In the genomic region with DNA sequence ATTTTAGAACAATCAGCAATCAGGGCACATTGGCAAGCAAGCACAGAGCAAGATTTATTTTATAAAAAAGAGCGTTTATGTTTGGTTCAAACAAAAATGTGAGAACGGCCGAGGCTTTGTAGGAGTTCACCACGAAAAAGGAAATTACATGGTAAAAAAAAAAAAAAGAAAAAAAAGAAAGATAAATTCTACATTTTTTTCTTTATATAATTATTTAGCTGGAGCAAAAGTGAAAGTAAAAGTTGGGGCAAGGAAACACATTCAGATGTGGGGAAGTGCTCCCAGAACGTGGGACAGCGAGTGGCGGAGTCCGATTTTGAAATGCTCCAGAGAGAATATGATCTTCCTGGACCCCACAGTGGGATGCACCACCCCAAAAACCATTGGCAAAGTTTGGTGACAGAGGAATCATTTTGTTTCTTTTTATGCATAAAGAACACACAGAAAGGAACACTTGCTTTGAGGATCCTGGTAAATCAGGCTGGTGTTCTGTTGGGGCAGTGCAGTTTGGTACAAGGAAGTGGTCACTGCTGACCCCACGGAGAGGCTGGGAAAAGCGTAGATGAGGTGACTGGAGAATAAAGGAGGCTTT, we compare ENCODE assay signal across 1 cellular context.
TF ChIP-seq lines count a peak whose summit lies in the region.

No MANE protein-coding gene starts in this region.

TF ChIP-seq in H1, 55 proteins besides CTCF, POLR2A, EP300 and RAD21:
- TF ChIP-seq CHD2 (IDR thresholded peaks at IDR 0.05; ENCODE audit: low read length) (no peak), CHD1 (IDR thresholded peaks at IDR 0.05; ENCODE audit: low read depth, low read length) (no peak), SUZ12 (IDR thresholded peaks at IDR 0.05; ENCODE audit: low read length) (no peak)
